Comparison of ENCODE assay signal across 23 cellular contexts in genomic region chr2:105577762-105578161, GRCh38.
A peak's percentile ranks its signal among the peaks of the same experiment; 100 is the strongest.
DNase-seq lines count a peak whose midpoint lies in the region; ATAC-seq, FAIRE-seq and TF ChIP-seq lines count a peak whose summit lies in the region.
"Had no signal": no experiment of that assay in that cellular context is flagged by ENCODE, and none has a peak within 500 bp of the region (broad histone marks: within the 10 kb centered on the region; RNA-seq: fewer than 3 reads in every experiment).

No MANE protein-coding gene starts in this region.

- peak overlapping the region; percentile 93 for H3K27ac ChIP-seq in PC-3 (ENCODE audit: low read length)
- no peak overlapping the region for H3K27ac ChIP-seq in K562 (ENCODE audit: extremely low read depth, low read depth, low read length)
- H3K27ac ChIP-seq in neural progenitor cell: no peak overlapping the region
- H3K27ac ChIP-seq: BLaER1 had no signal

- TF ChIP-seq CTCF in PC-3 (conservative IDR thresholded peaks at IDR 0.05; ENCODE audit: low read depth, low read length) (no peak), K562 (IDR thresholded peaks at IDR 0.05 in 2 of 3, conservative IDR thresholded peaks at IDR 0.05 in 1 of 3; ENCODE audit: insufficient read depth in 2 of 3, low read depth in 1 of 3, low read length in 3 of 3) (no peak), neural progenitor cell (IDR thresholded peaks at IDR 0.05) (no peak)

- peak overlapping the region; percentile 43 for H3K4me3 Mint-ChIP-seq in neural progenitor cell
- H3K4me3 Mint-ChIP-seq: CD14-positive monocyte; CD4-positive, alpha-beta memory T cell; CD4-positive, CD25-positive, alpha-beta regulatory T cell; CD8-positive, alpha-beta memory T cell had no signal

- H3K4me1 ChIP-seq in PC-3 (ENCODE audit: insufficient read depth, low read length) (peaks cover 30% of the 10 kb centered on the region), K562 (replicated peaks in 1 of 2; ENCODE audit: control insufficient read depth in 2 of 2, insufficient read depth in 2 of 2, low read length in 2 of 2) (peaks cover 0 to 5% of the 10 kb centered on the region in 2 experiments; a peak in 1 of 5 replicates), neural progenitor cell (peaks cover 7% of the 10 kb centered on the region)
- H3K4me1 ChIP-seq: BE2C had no signal

- no peaks in the 10 kb centered on the region for H3K9me3 Mint-ChIP-seq in neural progenitor cell
- H3K9me3 Mint-ChIP-seq: CD14-positive monocyte; CD4-positive, alpha-beta memory T cell; CD8-positive, alpha-beta memory T cell had no signal

- ATAC-seq in PC-3 (no peak), K562 (no peak)
- ATAC-seq: GM12878 had no signal

- intact Hi-C loops in PC-3 (cut with micrococcal nuclease) (loop anchor here (2.0 to 10.0 kb wide), 5 partner anchors 67 to 510 kb away; partner anchors contain the start of gene NCK2), K562 (cut with micrococcal nuclease) (loop anchor here (5.0 to 10.0 kb wide), 5 partner anchors 55 to 967 kb away; no protein-coding TSS in a partner anchor)

- FAIRE-seq in K562 (lab: Jason Lieb, UNC): no peak
- FAIRE-seq: A204.1, G401.6, GM12878, GM12892, GM18507 had no signal

- peaks cover 12% of the 10 kb centered on the region for H3K4me1 Mint-ChIP-seq in neural progenitor cell

- DNase-seq in PC-3 (no peak), K562 (ENCODE audit: extremely low read depth in 1 of 4, low spot score in 3 of 4) (no peak), neural progenitor cell (ENCODE audit: low spot score) (no peak), KG1 (lab: John Stamatoyannopoulos, UW) (no peak), GF-D8 (lab: John Stamatoyannopoulos, UW) (no peak)
- DNase-seq: 8988T; ACHN; BE2C; C1 segment of cervical spinal cord; CD4-positive, alpha-beta memory T cell; CD4-positive, CD25-positive, alpha-beta regulatory T cell; CD8-positive, alpha-beta memory T cell; COR-L47; DMS 273 treated with DMSO at 0.1 percent for 48 hours; DMS153; DMS79 treated with DMSO at 0.1 percent for 48 hours had no signal

- in situ Hi-C loops in K562 (cut with MboI): no loop called here

- H4K20me1 ChIP-seq in PC-3 (ENCODE audit: low read length) (no peaks in the 10 kb centered on the region), K562 (replicated peaks; ENCODE audit: control insufficient read depth, insufficient read depth, low read length) (no peaks in the 10 kb centered on the region), neural progenitor cell (ENCODE audit: low read depth) (no peaks in the 10 kb centered on the region)
- H4K20me1 ChIP-seq: BLaER1 had no signal

- H3K27ac Mint-ChIP-seq in neural progenitor cell: no peak overlapping the region
- H3K27ac Mint-ChIP-seq: CD14-positive monocyte; CD8-positive, alpha-beta memory T cell had no signal

- no peaks in the 10 kb centered on the region for H3K36me3 Mint-ChIP-seq in neural progenitor cell
- H3K36me3 Mint-ChIP-seq: CD14-positive monocyte; CD4-positive, alpha-beta memory T cell; CD4-positive, CD25-positive, alpha-beta regulatory T cell; CD8-positive, alpha-beta memory T cell had no signal

- H3K9me1 ChIP-seq in K562 (ENCODE audit: control insufficient read depth, insufficient read depth, low read length): no peaks in the 10 kb centered on the region

- no peaks in the 10 kb centered on the region for H3K9me2 ChIP-seq in PC-3 (replicated peaks; ENCODE audit: low read length)

- no peak for TF ChIP-seq POLR2A in K562 (conservative IDR thresholded peaks at IDR 0.05)

- H3K36me3 ChIP-seq in PC-3 (ENCODE audit: low read depth, low read length): no peaks in the 10 kb centered on the region
- H3K36me3 ChIP-seq in K562 (ENCODE audit: control insufficient read depth, insufficient read depth, low read length): no peaks in the 10 kb centered on the region
- H3K36me3 ChIP-seq in neural progenitor cell: no peaks in the 10 kb centered on the region
- H3K36me3 ChIP-seq: BE2C, BLaER1 had no signal

- H3K27me3 ChIP-seq in PC-3 (ENCODE audit: low read length): no peaks in the 10 kb centered on the region
- H3K27me3 ChIP-seq in K562 (ENCODE audit: control insufficient read depth in 2 of 2, insufficient read depth in 2 of 2, low read length in 2 of 2): no peaks in the 10 kb centered on the region; a peak in 1 of 5 replicates
- no peaks in the 10 kb centered on the region for H3K27me3 ChIP-seq in neural progenitor cell
- H3K27me3 ChIP-seq: BE2C, BLaER1 had no signal

- TF ChIP-seq EP300 in K562 (IDR thresholded peaks at IDR 0.05; ENCODE audit: low read length): no peak

- H3K79me2 ChIP-seq in PC-3 (ENCODE audit: low read length) (no peaks in the 10 kb centered on the region), K562 (ENCODE audit: control insufficient read depth, insufficient read depth, low read length) (no peaks in the 10 kb centered on the region), neural progenitor cell (ENCODE audit: low read depth) (no peaks in the 10 kb centered on the region)

- no peak overlapping the region for H2AFZ ChIP-seq in PC-3 (ENCODE audit: low read length)
- H2AFZ ChIP-seq in K562 (ENCODE audit: low read depth, low read length): no peak overlapping the region
- H2AFZ ChIP-seq in neural progenitor cell (replicated peaks): no peak overlapping the region

- TF ChIP-seq RAD21 in K562 (CRISPR knock-in tag; conservative IDR thresholded peaks at IDR 0.05 in 1 of 2, IDR thresholded peaks at IDR 0.05 in 1 of 2): no peak

- H3K9me3 ChIP-seq in PC-3 (ENCODE audit: low read length) (no peaks in the 10 kb centered on the region), K562 (replicated peaks; ENCODE audit: control insufficient read depth, insufficient read depth, low read depth, low read length) (no peaks in the 10 kb centered on the region), neural progenitor cell (ENCODE audit: low read depth) (no peaks in the 10 kb centered on the region)
- H3K9me3 ChIP-seq: BE2C, BLaER1 had no signal

- peaks cover 10% of the 10 kb centered on the region for H3K27me3 Mint-ChIP-seq in neural progenitor cell (ENCODE audit: insufficient read depth, low read depth)

- POLR2A ChIA-PET in PC-3 (lab: Charles Lee; ENCODE audit: unreplicated experiment): no interaction called here
- POLR2A ChIA-PET in K562 (lab: Yijun Ruan, JAX): interaction anchor here (1.2 kb wide), 1 partner anchor 14 kb away, joined by 4 read pairs; no protein-coding TSS in a partner anchor

- CTCF ChIA-PET in PC-3 (lab: Charles Lee) (no interaction called here), K562 (lab: Yijun Ruan, JAX; ENCODE audit: low intra/inter-chr PET ratio) (no interaction called here)

- 44% methylated on average over 4 of the region's 4 CpGs for WGBS in K562 (ENCODE audit: insufficient coverage, low coverage, missing lambda C conversion rate)

- no peak overlapping the region for H3K4me2 ChIP-seq in PC-3 (ENCODE audit: low read length)
- H3K4me2 ChIP-seq in K562 (ENCODE audit: insufficient read depth, low read length): no peak overlapping the region
- no peak overlapping the region for H3K4me2 ChIP-seq in neural progenitor cell
- H3K4me2 ChIP-seq: BLaER1 had no signal

- no peaks in the 10 kb centered on the region for H3F3A ChIP-seq in PC-3 (ENCODE audit: low read length, unreplicated experiment)
- H3F3A ChIP-seq in neural progenitor cell (ENCODE audit: low read depth): no peaks in the 10 kb centered on the region

- H3K9ac ChIP-seq in PC-3 (ENCODE audit: low read length) (peak overlapping the region; percentile 18; the same call in 1 of the 2 replicates), K562 (ENCODE audit: insufficient read depth in 1 of 2, low read depth in 2 of 2, low read length in 2 of 2) (no peak overlapping the region), neural progenitor cell (no peak overlapping the region)
- H3K9ac ChIP-seq: BLaER1 had no signal

- BruUV-seq in PC-3 (replicated peaks; lab: Mats Ljungman, UMichigan) (no TSS peak), K562 (replicated peaks; lab: Mats Ljungman, UMichigan) (no TSS peak)

- H3K4me3 ChIP-seq in PC-3 (ENCODE audit: low read length) (no peak overlapping the region), K562 (no peak overlapping the region), neural progenitor cell (no peak overlapping the region)
- H3K4me3 ChIP-seq: BLaER1, GM12878 had no signal

TF ChIP-seq in K562, 482 proteins besides CTCF, POLR2A, EP300 and RAD21:
- TF ChIP-seq BCOR (IDR thresholded peaks at IDR 0.05) (0 out of 2 replicates have a peak, but pooled peaks have one; percentile 18), ZNF707 (CRISPR knock-in tag; conservative IDR thresholded peaks at IDR 0.05) (no peak), RCOR1 (IDR thresholded peaks at IDR 0.05; ENCODE audit: borderline replicate concordance in 1 of 2, low read depth in 2 of 2, low read length in 2 of 2) (0 out of 4 replicates have a peak, but pooled peaks of 1 of the 2 experiments have one; percentile 17), ZNF146 (CRISPR knock-in tag; IDR thresholded peaks at IDR 0.05; ENCODE audit: unreplicated experiment) (peak; percentile 96), HDAC2 (IDR thresholded peaks at IDR 0.05) (no peak), RBM25 (IDR thresholded peaks at IDR 0.05; ENCODE audit: low read depth, low read length, severe bottlenecking) (peak; percentile 49)
